In genomic region chr4:169009281-169010124, GRCh38 we compare ENCODE assay signal across 1 cellular context.
A peak's percentile ranks its signal among the peaks of the same experiment; 100 is the strongest.
TF ChIP-seq lines count a peak whose summit lies in the region.

No MANE protein-coding gene starts in this region.

TF ChIP-seq in K562, 482 proteins besides CTCF, POLR2A, EP300 and RAD21 (continued from another document and continues in another):
- TF ChIP-seq ZNF512 (tag; IDR thresholded peaks at IDR 0.05) (no peak), ELF2 (CRISPR knock-in tag; IDR thresholded peaks at IDR 0.05) (no peak), ZBED1 (IDR thresholded peaks at IDR 0.05) (no peak), BCL6 (CRISPR knock-in tag; IDR thresholded peaks at IDR 0.05) (no peak), KAT8 (IDR thresholded peaks at IDR 0.05; ENCODE audit: low read depth) (no peak), FOXP4 (CRISPR knock-in tag; IDR thresholded peaks at IDR 0.05; ENCODE audit: borderline replicate concordance) (no peak), GTF2F1 (IDR thresholded peaks at IDR 0.05; ENCODE audit: low read depth, low read length) (no peak), ZNF398 (CRISPR knock-in tag; IDR thresholded peaks at IDR 0.05) (no peak), GMEB1 (CRISPR knock-in tag; IDR thresholded peaks at IDR 0.05) (peak; percentile 42; the same call in 1 of the 2 replicates), PKNOX1 (IDR thresholded peaks at IDR 0.05) (no peak), IFI16 (CRISPR knock-in tag; IDR thresholded peaks at IDR 0.05) (no peak), KDM2B (CRISPR knock-in tag; IDR thresholded peaks at IDR 0.05) (no peak), FOXO4 (CRISPR knock-in tag; IDR thresholded peaks at IDR 0.05) (no peak), ATF7 (IDR thresholded peaks at IDR 0.05) (no peak), TEAD4 (IDR thresholded peaks at IDR 0.05; ENCODE audit: low read length) (peak; percentile 54), TEAD4 (CRISPR knock-in tag; IDR thresholded peaks at IDR 0.05; ENCODE audit: borderline replicate concordance) (no peak), MTA1 (IDR thresholded peaks at IDR 0.05; ENCODE audit: borderline replicate concordance) (no peak), SREBF1 (IDR thresholded peaks at IDR 0.05; ENCODE audit: borderline replicate concordance, low read depth, low read length) (no peak), IRF2 (CRISPR knock-in tag; IDR thresholded peaks at IDR 0.05) (no peak), HMG20B (CRISPR knock-in tag; IDR thresholded peaks at IDR 0.05) (0 out of 2 replicates have a peak, but pooled peaks have one; percentile 29), GTF2A2 (tag; IDR thresholded peaks at IDR 0.05) (no peak), NKRF (IDR thresholded peaks at IDR 0.05; ENCODE audit: borderline replicate concordance) (0 out of 2 replicates have a peak, but pooled peaks have one; percentile 28), TAF7 (tag; IDR thresholded peaks at IDR 0.05) (peak; percentile 63; the same call in 1 of the 2 replicates), IRF1 (CRISPR knock-in tag; IDR thresholded peaks at IDR 0.05; ENCODE audit: borderline replicate concordance) (no peak), ZNF444 (CRISPR knock-in tag; IDR thresholded peaks at IDR 0.05) (no peak), ZNF277 (CRISPR knock-in tag; IDR thresholded peaks at IDR 0.05; ENCODE audit: borderline replicate concordance) (no peak), SAFB2 (IDR thresholded peaks at IDR 0.05; ENCODE audit: borderline replicate concordance, low read depth, low read length, severe bottlenecking) (no peak), RFX7 (CRISPR knock-in tag; IDR thresholded peaks at IDR 0.05) (no peak), E2F6 (IDR thresholded peaks at IDR 0.05; ENCODE audit: borderline replicate concordance in 1 of 2, extremely low read depth in 1 of 2, insufficient read depth in 1 of 2, insufficient read length in 1 of 2, low read depth in 1 of 2, low read length in 1 of 2, poor library complexity in 1 of 2, severe bottlenecking in 1 of 2) (peak; percentile 90 to 97), ZBTB1 (CRISPR knock-in tag; IDR thresholded peaks at IDR 0.05; ENCODE audit: borderline replicate concordance, low read depth) (no peak), KHSRP (IDR thresholded peaks at IDR 0.05) (no peak), UBTF (IDR thresholded peaks at IDR 0.05; ENCODE audit: borderline replicate concordance in 1 of 2, low read depth in 2 of 2, low read length in 2 of 2) (peak in 1 of 2 experiments; percentile 75; a peak in 2 of 4 replicates), DLX4 (CRISPR knock-in tag; IDR thresholded peaks at IDR 0.05) (no peak), MAZ (CRISPR knock-in tag; conservative IDR thresholded peaks at IDR 0.05 in 1 of 2, IDR thresholded peaks at IDR 0.05 in 1 of 2) (peak in 1 of 2 experiments; percentile 11; a peak in 1 of 4 replicates), CTBP1 (IDR thresholded peaks at IDR 0.05; ENCODE audit: borderline replicate concordance) (no peak), TBP (optimal IDR thresholded peaks at IDR 0.05; ENCODE audit: low read depth, low read length) (peak; percentile 6), ARID2 (IDR thresholded peaks at IDR 0.05) (0 out of 2 replicates have a peak, but pooled peaks have one; percentile 15)
